In genomic region chr20:57013741-57014140, GRCh38 we compare ENCODE assay signal across 16 cellular contexts.
DNase-seq lines count a peak whose midpoint lies in the region; ATAC-seq and TF ChIP-seq lines count a peak whose summit lies in the region.
"Had no signal": no experiment of that assay in that cellular context is flagged by ENCODE, and none has a peak within 500 bp of the region (broad histone marks: within the 10 kb centered on the region; RNA-seq: fewer than 3 reads in every experiment).

No MANE protein-coding gene starts in this region.

- H3K9ac ChIP-seq in PC-3 (ENCODE audit: low read length) (no peak overlapping the region), iPS-18a (ENCODE audit: low read length) (peak overlapping the region; percentile 6)
- H3K9ac ChIP-seq: SK-N-SH had no signal

- TF ChIP-seq POLR2A in testis (IDR thresholded peaks at IDR 0.05): no peak

- H2AFZ ChIP-seq in PC-3 (ENCODE audit: low read length): peak overlapping the region; percentile 43

- no TSS peak for BruUV-seq in PC-3 (replicated peaks; lab: Mats Ljungman, UMichigan)

- POLR2A ChIA-PET in PC-3 (lab: Charles Lee; ENCODE audit: unreplicated experiment): no interaction called here

- peaks cover 6% of the 10 kb centered on the region; the same call in 1 of the 2 replicates for H3K27me3 ChIP-seq in PC-3 (ENCODE audit: low read length)
- H3K27me3 ChIP-seq in iPS-18a (ENCODE audit: control insufficient read depth, insufficient read depth, low read length): peaks cover 25% of the 10 kb centered on the region
- no peaks in the 10 kb centered on the region for H3K27me3 ChIP-seq in testis

- peak; percentile 37 for ATAC-seq in PC-3
- ATAC-seq: A549, lower lobe of right lung had no signal

- intact Hi-C loops in PC-3 (cut with micrococcal nuclease) (no loop called here), testis (cut with DNase I; ENCODE audit: low total_unique reads) (no loop called here)

- H3K36me3 ChIP-seq in PC-3 (ENCODE audit: low read depth, low read length): no peaks in the 10 kb centered on the region
- no peaks in the 10 kb centered on the region for H3K36me3 ChIP-seq in iPS-18a (ENCODE audit: control insufficient read depth, low read depth, low read length)
- no peaks in the 10 kb centered on the region for H3K36me3 ChIP-seq in testis (ENCODE audit: low read depth, missing control alignments)
- H3K36me3 ChIP-seq: cardiac muscle cell, lower lobe of right lung had no signal

- H3K27ac ChIP-seq in PC-3 (ENCODE audit: low read length) (no peak overlapping the region), iPS-18a (ENCODE audit: low read length) (no peak overlapping the region), testis (no peak overlapping the region), caudate nucleus (ENCODE audit: low read depth, low read length) (no peak overlapping the region)
- H3K27ac ChIP-seq: A549, cardiac muscle cell, lower lobe of right lung had no signal

- WGBS in testis, 2 donors: 1 to 3% methylated on average over 18 of the region's 19 CpGs

- H3F3A ChIP-seq in PC-3 (ENCODE audit: low read length, unreplicated experiment): no peaks in the 10 kb centered on the region

- DNase-seq in NCI-H82 (lab: John Stamatoyannopoulos, UW) (peak; percentile 54), NCI-H82 treated with DMSO at 0.1 percent for 48 hours (lab: John Stamatoyannopoulos, UW; ENCODE audit: unreplicated experiment) (no peak), PC-3 (peak; percentile 60), testis (peak; percentile 27), COLO668 (lab: John Stamatoyannopoulos, UW; ENCODE audit: unreplicated experiment) (no peak), caudate nucleus (lab: John Stamatoyannopoulos, UW) (no peak)
- DNase-seq in central memory CD4-positive, alpha-beta T cell: no peak
- DNase-seq: activated gamma-delta T cell treated with Interleukin-2 at 50 U/mL for 16 hours, head of caudate nucleus, lower lobe of right lung, NCI-H1694 treated with DMSO at 0.1 percent for 48 hours, nucleus accumbens, SK-N-SH had no signal

- H4K20me1 ChIP-seq in PC-3 (ENCODE audit: low read length): no peaks in the 10 kb centered on the region

- CTCF ChIA-PET in PC-3 (lab: Charles Lee): no interaction called here

- peaks cover 4% of the 10 kb centered on the region; the same call in 1 of the 2 replicates for H3K4me1 ChIP-seq in PC-3 (ENCODE audit: insufficient read depth, low read length)
- H3K4me1 ChIP-seq in iPS-18a (ENCODE audit: control insufficient read depth, low read depth, low read length): peaks cover 14% of the 10 kb centered on the region
- H3K4me1 ChIP-seq in testis: no peaks in the 10 kb centered on the region
- H3K4me1 ChIP-seq: lower lobe of right lung had no signal

- no peaks in the 10 kb centered on the region for H3K9me2 ChIP-seq in PC-3 (replicated peaks; ENCODE audit: low read length)
- H3K9me2 ChIP-seq: SK-N-SH had no signal

- peak overlapping the region; percentile 58 for H3K4me2 ChIP-seq in PC-3 (ENCODE audit: low read length)
- H3K4me2 ChIP-seq: A549, SK-N-SH had no signal

- no peaks in the 10 kb centered on the region for H3K79me2 ChIP-seq in PC-3 (ENCODE audit: low read length)

- TF ChIP-seq CTCF in PC-3 (conservative IDR thresholded peaks at IDR 0.05; ENCODE audit: low read depth, low read length) (no peak), testis (IDR thresholded peaks at IDR 0.05) (no peak)

- H3K9me3 ChIP-seq in PC-3 (ENCODE audit: low read length): no peaks in the 10 kb centered on the region
- H3K9me3 ChIP-seq in iPS-18a (ENCODE audit: control insufficient read depth, low read depth, low read length): no peaks in the 10 kb centered on the region
- H3K9me3 ChIP-seq in testis: no peaks in the 10 kb centered on the region
- H3K9me3 ChIP-seq: A549, lower lobe of right lung, SK-N-SH had no signal

- H3K4me3 ChIP-seq in PC-3 (ENCODE audit: low read length): peak overlapping the region; percentile 23; the same call in 1 of the 2 replicates
- H3K4me3 ChIP-seq in iPS-18a (ENCODE audit: low read length): peak overlapping the region; percentile 25
- no peak overlapping the region for H3K4me3 ChIP-seq in testis
- H3K4me3 ChIP-seq: A549, cardiac muscle cell, lower lobe of right lung had no signal

Comparison
In these comparisons a context has a peak if more than half of its experiments do, and no peak if none do; other contexts are left out.
1. DNase-seq: peak in NCI-H82 (single experiment), PC-3 (single experiment) and testis (single experiment); none in NCI-H82 treated with DMSO at 0.1 percent for 48 hours (single experiment), COLO668 (single experiment), caudate nucleus (0 of 61) and central memory CD4-positive, alpha-beta T cell (single experiment).
2. H3K4me3 ChIP-seq: peak in PC-3 (single experiment) and iPS-18a (single experiment); none in testis (0 of 2).